In the genomic region with DNA sequence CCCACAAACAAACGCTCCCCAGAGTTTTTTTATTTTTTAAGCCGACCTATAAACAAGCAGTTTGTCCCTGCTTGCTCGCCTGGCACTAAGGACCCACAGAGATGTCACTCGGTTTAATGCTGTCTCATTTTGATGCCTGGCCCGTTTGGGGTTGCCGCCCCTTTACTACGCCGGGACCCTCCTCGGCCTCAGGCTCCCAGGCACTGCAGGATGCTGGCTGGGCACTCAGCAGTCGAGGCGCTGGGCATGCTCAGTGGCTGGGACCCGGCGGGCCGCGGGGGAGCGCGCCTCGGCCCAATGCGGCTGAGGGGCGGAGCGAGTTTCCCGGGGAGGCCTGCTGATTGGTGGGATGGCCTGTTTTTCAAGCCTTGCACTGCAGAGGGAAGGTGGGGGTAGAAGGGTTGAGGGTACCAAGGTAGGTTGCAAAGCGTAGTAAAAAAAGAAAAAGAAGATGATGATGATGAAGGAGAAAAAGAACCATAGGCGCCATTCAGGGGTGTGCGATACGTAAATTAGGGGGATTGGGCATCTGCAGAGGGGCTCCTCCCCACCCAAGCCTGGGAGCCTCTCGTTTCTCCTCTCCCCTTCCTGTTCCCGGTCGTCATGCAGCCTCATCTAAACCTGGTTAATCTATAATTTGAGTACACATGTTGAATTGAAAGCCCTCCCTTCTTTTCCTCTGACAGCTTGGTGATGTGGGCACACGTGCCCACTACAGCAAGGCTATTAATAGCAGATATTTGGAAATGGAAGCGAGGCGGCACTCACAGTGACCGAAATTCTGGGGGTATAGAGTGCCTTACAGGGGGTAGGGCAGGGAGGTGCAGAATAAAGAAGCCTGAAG, we compare ENCODE assay signal across 8 cellular contexts. TPM values are rescaled to one million over a fixed set of nuclear protein-coding genes. Genes with fewer than 3 reads are reported as not detected.
DNase-seq lines count a peak whose midpoint lies in the region; ATAC-seq, FAIRE-seq and TF ChIP-seq lines count a peak whose summit lies in the region.

No MANE protein-coding gene starts in this region.

- peaks cover 18% of the 10 kb centered on the region for H3K4me1 ChIP-seq in HUES6 (ENCODE audit: control insufficient read depth, insufficient read depth, low read length)

- H3K27me3 Mint-ChIP-seq in Calu3 (ENCODE audit: unreplicated experiment) = no peaks in the 10 kb centered on the region
- peaks cover 15% of the 10 kb centered on the region for H3K27me3 Mint-ChIP-seq in activated naive CD8-positive, alpha-beta T cell treated with anti-CD3 and anti-CD28 coated beads for 36 hours
- no peaks in the 10 kb centered on the region for H3K27me3 Mint-ChIP-seq in progenitor cell of endocrine pancreas

- ATAC-seq in GM21367 (IDR thresholded peaks at IDR 0.05; ENCODE audit: unreplicated experiment) = peak; percentile 80

- H3K27ac Mint-ChIP-seq in Calu3 (ENCODE audit: unreplicated experiment) (peak overlapping the region; percentile 83), progenitor cell of endocrine pancreas (peak overlapping the region; percentile 97)
- peak overlapping the region; percentile 78 for H3K27ac Mint-ChIP-seq in activated naive CD8-positive, alpha-beta T cell treated with anti-CD3 and anti-CD28 coated beads for 36 hours

- H3K9ac ChIP-seq in HUES6 (ENCODE audit: low read length) = peak overlapping the region; percentile 63

- CTCF ChIA-PET in Calu3 (lab: Charles Lee) = interaction anchor here (1.3 to 1.8 kb wide), 3 partner anchors 46 to 687 kb away, joined by 4 to 5 read pairs (median 4); no protein-coding TSS in a partner anchor

- peaks cover 20% of the 10 kb centered on the region for H3K36me3 ChIP-seq in HUES6 (ENCODE audit: control insufficient read depth, insufficient read depth, low read length)

- H3K4me3 ChIP-seq in HUES6 (ENCODE audit: low read depth, low read length) = peak overlapping the region; percentile 79

- TF ChIP-seq CTCF in Calu3 (IDR thresholded peaks at IDR 0.05; ENCODE audit: unreplicated experiment) = no peak
- TF ChIP-seq CTCF in progenitor cell of endocrine pancreas (IDR thresholded peaks at IDR 0.05; ENCODE audit: unreplicated experiment) = no peak

- peaks cover 44% of the 10 kb centered on the region for H3K4me1 Mint-ChIP-seq in Calu3 (ENCODE audit: low read depth, unreplicated experiment)
- peaks cover 25% of the 10 kb centered on the region for H3K4me1 Mint-ChIP-seq in activated naive CD8-positive, alpha-beta T cell treated with anti-CD3 and anti-CD28 coated beads for 36 hours
- H3K4me1 Mint-ChIP-seq in progenitor cell of endocrine pancreas (ENCODE audit: low read depth) = peaks cover 17% of the 10 kb centered on the region

- no peaks in the 10 kb centered on the region for H3K9me3 ChIP-seq in HUES6 (ENCODE audit: control insufficient read depth, insufficient read depth, low read depth, low read length)

- DNase-seq in Calu3 = peak; percentile 94
- DNase-seq in SHP77 treated with DMSO at 0.1 percent for 48 hours (lab: John Stamatoyannopoulos, UW) = peak; percentile 83
- peak; percentile 90 for DNase-seq in activated naive CD8-positive, alpha-beta T cell treated with anti-CD3 and anti-CD28 coated beads for 36 hours
- DNase-seq in cardiac septum (ENCODE audit: low spot score) = peak; percentile 91
- peak; percentile 86 for DNase-seq in progenitor cell of endocrine pancreas (ENCODE audit: low spot score, unreplicated experiment)
- peak; percentile 92 for DNase-seq in urothelium cell line (ENCODE audit: low spot score)

- intact Hi-C loops in Calu3 (cut with micrococcal nuclease; ENCODE audit: unreplicated experiment) (loop anchor here (1.0 to 5.0 kb wide), 5 partner anchors 34 to 684 kb away; no protein-coding TSS in a partner anchor), cardiac septum (cut with DNase I) (loop anchor here (2.0 to 5.0 kb wide), 2 partner anchors 181 to 584 kb away; no protein-coding TSS in a partner anchor)

- H3K4me3 Mint-ChIP-seq in Calu3 (ENCODE audit: low read depth, unreplicated experiment) (peak overlapping the region; percentile 87), progenitor cell of endocrine pancreas (ENCODE audit: low read depth) (peak overlapping the region; percentile 91)
- H3K4me3 Mint-ChIP-seq in activated naive CD8-positive, alpha-beta T cell treated with anti-CD3 and anti-CD28 coated beads for 36 hours = peak overlapping the region; percentile 88

- no TSS peak for BruUV-seq in Calu3 (replicated peaks; lab: Mats Ljungman, UMichigan)

- no peaks in the 10 kb centered on the region; the same call in 1 of the 2 replicates for H3K27me3 ChIP-seq in HUES6 (ENCODE audit: control insufficient read depth, insufficient read depth, low read length)

- FAIRE-seq in urothelium cell line (lab: Jason Lieb, UNC) = peak; percentile 93

- peaks cover 54% of the 10 kb centered on the region for H3K36me3 Mint-ChIP-seq in Calu3 (ENCODE audit: insufficient read depth, unreplicated experiment)
- H3K36me3 Mint-ChIP-seq in activated naive CD8-positive, alpha-beta T cell treated with anti-CD3 and anti-CD28 coated beads for 36 hours = peaks cover 9% of the 10 kb centered on the region
- peaks cover 12% of the 10 kb centered on the region for H3K36me3 Mint-ChIP-seq in progenitor cell of endocrine pancreas (ENCODE audit: insufficient read depth)

- no peak overlapping the region for H3K27ac ChIP-seq in HUES6 (ENCODE audit: low read depth, low read length)

- H3K9me3 Mint-ChIP-seq in Calu3 (ENCODE audit: low read depth, unreplicated experiment) (no peaks in the 10 kb centered on the region), progenitor cell of endocrine pancreas (ENCODE audit: low read depth) (no peaks in the 10 kb centered on the region)
- no peaks in the 10 kb centered on the region for H3K9me3 Mint-ChIP-seq in activated naive CD8-positive, alpha-beta T cell treated with anti-CD3 and anti-CD28 coated beads for 36 hours

RNA-seq across cellular contexts. Expression of a gene that starts 1.5 kb away (rescaled TPM):
- total RNA-seq in Calu3 (2022) (29.7 and 34.4 TPM in 2 replicates), cardiac septum (14.0 TPM), progenitor cell of endocrine pancreas (17.1 and 20.5 TPM in 2 replicates)
- total RNA-seq in activated naive CD8-positive, alpha-beta T cell treated with anti-CD3 and anti-CD28 coated beads for 36 hours = 1 to 10 TPM; 4.4 to 5.1 TPM

RNA-seq across cellular contexts. Expression of a gene that starts 34.7 kb away (rescaled TPM):
- 28.7 and 32.8 TPM in 2 replicates for total RNA-seq in Calu3 (2022)
- 10 to 100 TPM; 29.1 to 35.0 TPM for total RNA-seq in activated naive CD8-positive, alpha-beta T cell treated with anti-CD3 and anti-CD28 coated beads for 36 hours
- 40.6 TPM for total RNA-seq in cardiac septum
- 31.0 and 32.7 TPM in 2 replicates for total RNA-seq in progenitor cell of endocrine pancreas
